22 cellular contexts compared by ENCODE assay signal in genomic region chr6:112141707-112142106, GRCh38.
"Had no signal": no experiment of that assay in that cellular context is flagged by ENCODE, and none has a peak within 500 bp of the region (broad histone marks: within the 10 kb centered on the region; RNA-seq: fewer than 3 reads in every experiment).

No MANE protein-coding gene starts in this region.

- H3K36me3 ChIP-seq: right lobe of liver had no signal

- ATAC-seq: gastroesophageal sphincter; left lung; lower lobe of right lung; natural killer cell; psoas muscle; right lobe of liver; stimulated activated memory B cell treated with anti-CD40 and anti-IgM and Interleukin-4, amounts not matched to agents 10 μg/mL and 1 μg/mL and 100 μg/mL, for 72 hours had no signal

- H3K4me3 Mint-ChIP-seq: immature natural killer cell; memory B cell; mesothelial cell of epicardium; natural killer cell; stimulated activated memory B cell treated with anti-CD40 and anti-IgM and Interleukin-4, amounts not matched to agents 10 μg/mL and 1 μg/mL and 100 μg/mL, for 72 hours; stimulated activated naive CD8-positive, alpha-beta T cell treated with anti-CD3 and anti-CD28 coated beads, Interleukin-15, Interleukin-2, amounts not matched to agents 100 ng/mL and 50 ng/mL, for 24 hours had no signal

- H3K4me3 ChIP-seq: esophagus squamous epithelium, gastroesophageal sphincter, left lung, lower lobe of right lung, psoas muscle, right lobe of liver, thoracic aorta, transverse colon had no signal

- H3K27ac Mint-ChIP-seq: immature natural killer cell; memory B cell; mesothelial cell of epicardium; natural killer cell; stimulated activated memory B cell treated with anti-CD40 and anti-IgM and Interleukin-4, amounts not matched to agents 10 μg/mL and 1 μg/mL and 100 μg/mL, for 72 hours; stimulated activated naive CD8-positive, alpha-beta T cell treated with anti-CD3 and anti-CD28 coated beads, Interleukin-15, Interleukin-2, amounts not matched to agents 100 ng/mL and 50 ng/mL, for 24 hours had no signal

- H3K36me3 Mint-ChIP-seq: immature natural killer cell; memory B cell; natural killer cell; stimulated activated memory B cell treated with anti-CD40 and anti-IgM and Interleukin-4, amounts not matched to agents 10 μg/mL and 1 μg/mL and 100 μg/mL, for 72 hours had no signal

- DNase-seq: effector memory CD4-positive, alpha-beta T cell; esophagus squamous epithelium; foreskin fibroblast; glutamatergic neuron; immature natural killer cell; left lung; lower lobe of right lung; natural killer cell; psoas muscle; retina; right lobe of liver; stimulated activated CD4-positive, alpha-beta T cell treated with anti-CD3 and anti-CD28 coated beads, Interleukin-4, amount 100 ng/mL, for 1 hour; stimulated activated CD8-positive, alpha-beta memory T cell treated with anti-CD3 and anti-CD28 coated beads, Interleukin-4, amount 100 ng/mL, for 48 hours; substantia nigra; transverse colon had no signal

- H3K4me1 Mint-ChIP-seq: immature natural killer cell; mesothelial cell of epicardium; natural killer cell; stimulated activated memory B cell treated with anti-CD40 and anti-IgM and Interleukin-4, amounts not matched to agents 10 μg/mL and 1 μg/mL and 100 μg/mL, for 72 hours had no signal

- H3K9me3 Mint-ChIP-seq: immature natural killer cell; memory B cell; mesothelial cell of epicardium; natural killer cell; stimulated activated memory B cell treated with anti-CD40 and anti-IgM and Interleukin-4, amounts not matched to agents 10 μg/mL and 1 μg/mL and 100 μg/mL, for 72 hours; stimulated activated naive CD8-positive, alpha-beta T cell treated with anti-CD3 and anti-CD28 coated beads, Interleukin-15, Interleukin-2, amounts not matched to agents 100 ng/mL and 50 ng/mL, for 24 hours had no signal

- H3K4me1 ChIP-seq: esophagus squamous epithelium, left lung, lower lobe of right lung, psoas muscle, right lobe of liver, transverse colon had no signal

- H3K27me3 Mint-ChIP-seq: stimulated activated naive CD8-positive, alpha-beta T cell treated with anti-CD3 and anti-CD28 coated beads, Interleukin-15, Interleukin-2, amounts not matched to agents 100 ng/mL and 50 ng/mL, for 24 hours had no signal

- H3K27ac ChIP-seq: epithelial cell of prostate, esophagus squamous epithelium, left lung, lower lobe of right lung, psoas muscle, right lobe of liver, thoracic aorta, transverse colon had no signal

- H3K9me3 ChIP-seq: esophagus squamous epithelium, gastroesophageal sphincter, left lung, lower lobe of right lung, psoas muscle, right lobe of liver, thoracic aorta, transverse colon had no signal

- H3K27me3 ChIP-seq: esophagus squamous epithelium, gastroesophageal sphincter, left lung, right lobe of liver, transverse colon had no signal
